ENCODE assay signal across 1 cellular context in genomic region chr7:74217455-74218342, GRCh38.
TF ChIP-seq lines count a peak whose summit lies in the region.

No MANE protein-coding gene starts in this region.

TF ChIP-seq in SK-N-SH, 30 proteins besides CTCF, POLR2A, EP300 and RAD21 (continued from another document):
- TF ChIP-seq IRF3 (IDR thresholded peaks at IDR 0.05; ENCODE audit: low read depth, low read length): no peak
- TF ChIP-seq TAF1 (IDR thresholded peaks at IDR 0.05; ENCODE audit: borderline replicate concordance, low read depth, low read length): no peak
- TF ChIP-seq YY1 (IDR thresholded peaks at IDR 0.05; ENCODE audit: low read depth): no peak
- TF ChIP-seq FOSL2 (IDR thresholded peaks at IDR 0.05; ENCODE audit: borderline replicate concordance, low read depth): no peak
- no peak for TF ChIP-seq MXI1 (IDR thresholded peaks at IDR 0.05; ENCODE audit: low read depth, low read length)
- no peak for TF ChIP-seq FOXM1 (IDR thresholded peaks at IDR 0.05; ENCODE audit: low read depth)
